Comparison of ENCODE assay signal across 1 cellular context in genomic region chr15:85706779-85707518, GRCh38.
TF ChIP-seq lines count a peak whose summit lies in the region.

No MANE protein-coding gene starts in this region.

TF ChIP-seq in GM12878, 131 proteins besides CTCF, POLR2A, EP300 and RAD21 (continued from another document and continues in another):
- TF ChIP-seq E2F8 (IDR thresholded peaks at IDR 0.05; ENCODE audit: low read depth, partially characterized antibody) (no peak), PKNOX1 (IDR thresholded peaks at IDR 0.05) (no peak), SKIL (IDR thresholded peaks at IDR 0.05; ENCODE audit: low read depth, poor library complexity, severe bottlenecking) (no peak), LARP7 (IDR thresholded peaks at IDR 0.05) (no peak), REST (IDR thresholded peaks at IDR 0.05; ENCODE audit: low read depth, low read length) (no peak), IKZF2 (IDR thresholded peaks at IDR 0.05) (peak; percentile 38 to 64; a peak in 3 of 4 replicates), ZBTB4 (CRISPR knock-in tag; IDR thresholded peaks at IDR 0.05) (no peak), TCF3 (IDR thresholded peaks at IDR 0.05; ENCODE audit: borderline replicate concordance, insufficient read depth, low read depth, low read length) (no peak), KAT2A (conservative IDR thresholded peaks at IDR 0.05; ENCODE audit: control insufficient read depth, low read depth, low read length) (no peak), HDAC2 (IDR thresholded peaks at IDR 0.05) (no peak), SMAD5 (IDR thresholded peaks at IDR 0.05; ENCODE audit: low read depth) (no peak), JUNB (IDR thresholded peaks at IDR 0.05) (peak; percentile 27; the same call in 1 of the 2 replicates), MEF2A (IDR thresholded peaks at IDR 0.05; ENCODE audit: insufficient read depth, low read depth, low read length) (no peak), IRF4 (IDR thresholded peaks at IDR 0.05; ENCODE audit: low read depth, low read length) (no peak), CREB1 (IDR thresholded peaks at IDR 0.05; ENCODE audit: low read depth) (peak; percentile 56), SUZ12 (IDR thresholded peaks at IDR 0.05; ENCODE audit: unreplicated experiment) (no peak), CBFB (IDR thresholded peaks at IDR 0.05; ENCODE audit: low read depth) (peak; percentile 70), HDAC6 (IDR thresholded peaks at IDR 0.05; ENCODE audit: unreplicated experiment) (no peak), SMC3 (IDR thresholded peaks at IDR 0.05; ENCODE audit: borderline replicate concordance, low read length) (peak; percentile 15; the same call in 1 of the 2 replicates), ZBED1 (IDR thresholded peaks at IDR 0.05; ENCODE audit: borderline replicate concordance) (peak; percentile 82), CHD1 (IDR thresholded peaks at IDR 0.05; ENCODE audit: low read depth, low read length) (no peak), ZNF207 (IDR thresholded peaks at IDR 0.05; ENCODE audit: borderline replicate concordance) (no peak), NRF1 (conservative IDR thresholded peaks at IDR 0.05; ENCODE audit: low read depth, low read length) (no peak), NFIC (IDR thresholded peaks at IDR 0.05; ENCODE audit: low read depth, low read length) (peak; percentile 79), ETV6 (conservative IDR thresholded peaks at IDR 0.05 in 1 of 2, IDR thresholded peaks at IDR 0.05 in 1 of 2; ENCODE audit: borderline replicate concordance in 1 of 2, low read depth in 1 of 2) (0 out of 4 replicates have a peak, but pooled peaks of 1 of the 2 experiments have one; percentile 48), ZZZ3 (IDR thresholded peaks at IDR 0.05; ENCODE audit: control insufficient read depth, insufficient read length, low read depth) (no peak), RELB (IDR thresholded peaks at IDR 0.05; ENCODE audit: low read depth) (no peak), CEBPZ (IDR thresholded peaks at IDR 0.05; ENCODE audit: low read depth, low read length) (no peak), SP1 (IDR thresholded peaks at IDR 0.05; ENCODE audit: low read depth, low read length) (peak; percentile 8), HDGF (IDR thresholded peaks at IDR 0.05) (no peak), CHD4 (IDR thresholded peaks at IDR 0.05) (no peak), ZNF592 (IDR thresholded peaks at IDR 0.05) (peak; percentile 26; the same call in 1 of the 2 replicates)
